In genomic region chr16:81431554-81432353, GRCh38 we compare ENCODE assay signal across 8 cellular contexts. TPM values are rescaled to one million over a fixed set of nuclear protein-coding genes. Genes with fewer than 3 reads are reported as not detected.
DNase-seq lines count a peak whose midpoint lies in the region; ATAC-seq and TF ChIP-seq lines count a peak whose summit lies in the region.

No MANE protein-coding gene starts in this region.

- TF ChIP-seq CTCF in KMS-11 (conservative IDR thresholded peaks at IDR 0.05; ENCODE audit: low read depth, low read length) = no peak
- no peak for TF ChIP-seq CTCF in Peyer's patch (IDR thresholded peaks at IDR 0.05)
- TF ChIP-seq CTCF in WERI-Rb-1 (IDR thresholded peaks at IDR 0.05; ENCODE audit: low read depth, low read length) = no peak

- 0 out of 2 replicates have a peak overlapping the region, but pooled peaks have one; percentile 78 for H3K9ac ChIP-seq in BLaER1
- peak overlapping the region; percentile 80 for H3K9ac ChIP-seq in KMS-11

- TF ChIP-seq POLR2A in Peyer's patch (IDR thresholded peaks at IDR 0.05) = no peak

- H3K36me3 ChIP-seq in BLaER1 (no peaks in the 10 kb centered on the region), KMS-11 (ENCODE audit: insufficient read depth) (no peaks in the 10 kb centered on the region), Peyer's patch (no peaks in the 10 kb centered on the region), WERI-Rb-1 (no peaks in the 10 kb centered on the region)

- H3K4me3 ChIP-seq in BLaER1 = no peak overlapping the region
- no peak overlapping the region for H3K4me3 ChIP-seq in KMS-11 (IDR thresholded peaks at IDR 0.05; ENCODE audit: insufficient read depth, low read depth, low read length)
- no peak overlapping the region for H3K4me3 ChIP-seq in Peyer's patch
- H3K4me3 ChIP-seq in WERI-Rb-1 (ENCODE audit: low read depth, low read length) = no peak overlapping the region

- DNase-seq in medulla oblongata (ENCODE audit: extremely low spot score) (peak; percentile 49), NCI-H510A (lab: John Stamatoyannopoulos, UW) (no peak), Peyer's patch (no peak), WERI-Rb-1 (no peak)

- H2AFZ ChIP-seq in KMS-11 (ENCODE audit: low read depth) = 0 out of 2 replicates have a peak overlapping the region, but pooled peaks have one; percentile 16

- H4K20me1 ChIP-seq in BLaER1 (no peaks in the 10 kb centered on the region), KMS-11 (ENCODE audit: insufficient read depth) (no peaks in the 10 kb centered on the region)

- ATAC-seq in HG03095 (IDR thresholded peaks at IDR 0.05; ENCODE audit: unreplicated experiment) = no peak

- H3K27me3 ChIP-seq in BLaER1 (no peaks in the 10 kb centered on the region), KMS-11 (ENCODE audit: insufficient read depth, low read depth) (no peaks in the 10 kb centered on the region), Peyer's patch (no peaks in the 10 kb centered on the region), WERI-Rb-1 (ENCODE audit: insufficient read depth, low read depth, severe bottlenecking) (no peaks in the 10 kb centered on the region)

- H3K4me2 ChIP-seq in BLaER1 (peak overlapping the region; percentile 82), KMS-11 (peak overlapping the region; percentile 76)

- H3K4me1 ChIP-seq in BLaER1 (peaks cover 52% of the 10 kb centered on the region), KMS-11 (ENCODE audit: low read depth, poor library complexity, severe bottlenecking) (peaks cover 82% of the 10 kb centered on the region), Peyer's patch (no peaks in the 10 kb centered on the region)

- WGBS in adipose tissue, 3 donors = 66 to 87% (median 68%) methylated on average over 23 of the region's 23 CpGs

- peak overlapping the region; percentile 93 for H3K27ac ChIP-seq in BLaER1
- peak overlapping the region; percentile 99 for H3K27ac ChIP-seq in KMS-11
- peak overlapping the region; percentile 19 for H3K27ac ChIP-seq in adipose tissue (ENCODE audit: low read depth, low read length)
- H3K27ac ChIP-seq in Peyer's patch = peak overlapping the region in 1 of 4 donors; percentile 43
- no peak overlapping the region for H3K27ac ChIP-seq in WERI-Rb-1

- H3K9me3 ChIP-seq in BLaER1 (no peaks in the 10 kb centered on the region), Peyer's patch (no peaks in the 10 kb centered on the region), WERI-Rb-1 (ENCODE audit: severe bottlenecking) (no peaks in the 10 kb centered on the region)

- H3K79me2 ChIP-seq in KMS-11 (ENCODE audit: insufficient read depth, low read depth) = no peaks in the 10 kb centered on the region

RNA-seq across cellular contexts. Expression of gene CMIP, which starts 12.9 kb away (rescaled TPM):
- polyA plus RNA-seq in adipose tissue = 10 to 100 TPM in 2 of 3 donors, 1 to 10 TPM in 1; 9.2 to 22.9 (median 13.3) TPM
- total RNA-seq in Peyer's patch = 100 to 1,000 TPM in 1 of 4 donors, 10 to 100 TPM in 3; 44.6 to 152 (median 76.5) TPM
